In genomic region chr5:170632985-170633234, GRCh38 we compare ENCODE assay signal across 8 cellular contexts.
A peak's percentile ranks its signal among the peaks of the same experiment; 100 is the strongest.
DNase-seq lines count a peak whose midpoint lies in the region; ATAC-seq, FAIRE-seq and TF ChIP-seq lines count a peak whose summit lies in the region.

No MANE protein-coding gene starts in this region.

- peak; percentile 7 for DNase-seq in NCI-H1694 (lab: John Stamatoyannopoulos, UW)
- no peak for DNase-seq in NCI-H1694 treated with DMSO at 0.1 percent for 48 hours (lab: John Stamatoyannopoulos, UW)
- peak; percentile 63 for DNase-seq in NB4 (ENCODE audit: low read depth)
- peak; percentile 83 for DNase-seq in activated effector memory CD4-positive, alpha-beta T cell treated with anti-CD3 and anti-CD28 coated beads, Interleukin-2, amount 50 U/mL, for 16 hours
- DNase-seq in Right ventricle myocardium superior: peak; percentile 77
- peak; percentile 21 for DNase-seq in prostate gland (ENCODE audit: low spot score)
- DNase-seq in H54 (ENCODE audit: insufficient read length, low spot score): no peak

- H3K4me1 ChIP-seq in prostate gland (replicated peaks): no peaks in the 10 kb centered on the region

- H3K4me3 ChIP-seq in NB4 (ENCODE audit: low read depth, low read length) (no peak overlapping the region), prostate gland (peak overlapping the region in 1 of 2 donors; percentile 2)

- TF ChIP-seq POLR2A in NB4 (IDR thresholded peaks at IDR 0.05; ENCODE audit: extremely low read depth, insufficient read length): no peak
- no peak for TF ChIP-seq POLR2A in prostate gland (IDR thresholded peaks at IDR 0.05)
- TF ChIP-seq POLR2A in H54 (IDR thresholded peaks at IDR 0.05; ENCODE audit: low read depth, low read length): no peak

- TF ChIP-seq CTCF in NB4 (IDR thresholded peaks at IDR 0.05; ENCODE audit: low read depth, low read length) (peak; percentile 82), prostate gland (IDR thresholded peaks at IDR 0.05) (peak; percentile 90 to 96 (median 92))

- no peaks in the 10 kb centered on the region for H3K36me3 ChIP-seq in prostate gland

- intact Hi-C loops in Right ventricle myocardium superior (cut with DNase I) (loop anchor here (2.0 kb wide), 1 partner anchor 198 kb away; no protein-coding TSS in a partner anchor), prostate gland (cut with DNase I) (loop anchor here (2.0 to 10.0 kb wide), 3 partner anchors 198 to 538 kb away; no protein-coding TSS in a partner anchor)

- no peaks in the 10 kb centered on the region for H3K9me3 ChIP-seq in prostate gland

- FAIRE-seq in H54 (lab: Jason Lieb, UNC): no peak

- WGBS in prostate gland: 2% methylated on average over 12 of the region's 12 CpGs

- ATAC-seq in Right ventricle myocardium superior (ENCODE audit: poor library complexity) (peak; percentile 83), GM18519 (IDR thresholded peaks at IDR 0.05; ENCODE audit: low FRiP score, unreplicated experiment) (no peak)

- no peaks in the 10 kb centered on the region for H3K27me3 ChIP-seq in prostate gland (replicated peaks; ENCODE audit: insufficient read depth)

- peak overlapping the region; percentile 46 to 55 for H3K27ac ChIP-seq in prostate gland

Comparison
In these comparisons a context has a peak if more than half of its experiments do, and no peak if none do; other contexts are left out.
1. DNase-seq: peak in NCI-H1694 (single experiment), NB4 (single experiment), activated effector memory CD4-positive, alpha-beta T cell treated with anti-CD3 and anti-CD28 coated beads, Interleukin-2, amount 50 U/mL, for 16 hours (single experiment), Right ventricle myocardium superior (single experiment) and prostate gland (single experiment); none in NCI-H1694 treated with DMSO at 0.1 percent for 48 hours (single experiment) and H54 (single experiment).